8 cellular contexts compared by ENCODE assay signal in the genomic region with DNA sequence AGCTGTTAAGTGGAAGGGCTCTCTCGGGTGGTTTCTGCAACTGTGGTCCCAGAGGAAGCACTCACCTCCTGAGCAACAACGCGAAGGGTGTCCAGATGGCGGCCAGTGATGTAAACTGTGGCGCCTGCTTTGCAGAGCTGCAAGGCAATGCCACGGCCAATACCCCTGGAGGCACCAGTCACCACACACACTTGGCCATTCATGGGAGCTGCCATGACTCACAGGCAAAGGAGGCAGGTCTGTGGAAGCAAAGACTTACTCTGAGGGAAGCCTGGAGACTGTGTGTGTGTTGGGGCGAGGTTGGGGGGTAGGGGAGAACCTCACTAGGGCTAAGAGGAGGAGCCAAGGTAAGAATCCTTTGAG. TPM values are rescaled to one million over a fixed set of nuclear protein-coding genes. Genes with fewer than 3 reads are reported as not detected.
A peak's percentile ranks its signal among the peaks of the same experiment; 100 is the strongest.
DNase-seq lines count a peak whose midpoint lies in the region; ATAC-seq and TF ChIP-seq lines count a peak whose summit lies in the region.

No MANE protein-coding gene starts in this region.

- peak; percentile 5 for ATAC-seq in HG03175 (IDR thresholded peaks at IDR 0.05; ENCODE audit: unreplicated experiment)
- ATAC-seq in sciatic nerve: peak; percentile 16

- peaks cover 50% of the 10 kb centered on the region for H3K4me1 Mint-ChIP-seq in activated CD4-positive, alpha-beta memory T cell treated with anti-CD3 and anti-CD28 coated beads for 36 hours (ENCODE audit: low read depth)

- H3K9me3 Mint-ChIP-seq in activated CD4-positive, alpha-beta memory T cell treated with anti-CD3 and anti-CD28 coated beads for 36 hours: no peaks in the 10 kb centered on the region

- CTCF ChIA-PET in activated CD4-positive, alpha-beta memory T cell treated with anti-CD3 and anti-CD28 coated beads for 36 hours (lab: Charles Lee): interaction anchor here (1.0 to 7.3 kb wide), 11 partner anchors 9 to 204 kb away, joined by 3 to 224 read pairs (median 26); a partner anchor contains a TSS

- peak overlapping the region; percentile 90 for H3K4me3 Mint-ChIP-seq in activated CD4-positive, alpha-beta memory T cell treated with anti-CD3 and anti-CD28 coated beads for 36 hours

- peak overlapping the region; percentile 84 for H3K27ac Mint-ChIP-seq in activated CD4-positive, alpha-beta memory T cell treated with anti-CD3 and anti-CD28 coated beads for 36 hours

- intact Hi-C loops in activated CD4-positive, alpha-beta memory T cell treated with anti-CD3 and anti-CD28 coated beads for 36 hours (cut with micrococcal nuclease): loop anchor here (1.0 to 5.0 kb wide), 7 partner anchors 9 to 207 kb away; a partner anchor contains a TSS
- intact Hi-C loops in left ventricle myocardium inferior (cut with micrococcal nuclease) (no loop called here), sciatic nerve (cut with DNase I) (loop anchor here (5.0 kb wide), 1 partner anchor 57 kb away; a partner anchor contains a TSS)

- H3K4me1 ChIP-seq in left ventricle myocardium inferior: peaks cover 46% of the 10 kb centered on the region

- H3K36me3 Mint-ChIP-seq in activated CD4-positive, alpha-beta memory T cell treated with anti-CD3 and anti-CD28 coated beads for 36 hours: peaks cover 25% of the 10 kb centered on the region

- H3K36me3 ChIP-seq in left ventricle myocardium inferior: peaks cover 49% of the 10 kb centered on the region

- no peaks in the 10 kb centered on the region for H3K9me3 ChIP-seq in left ventricle myocardium inferior (replicated peaks)

- peak; percentile 88 for DNase-seq in DMS 273 (lab: John Stamatoyannopoulos, UW; ENCODE audit: unreplicated experiment)
- peak; percentile 41 for DNase-seq in activated CD4-positive, alpha-beta memory T cell treated with anti-CD3 and anti-CD28 coated beads for 36 hours
- no peak for DNase-seq in left ventricle myocardium inferior
- no peak for DNase-seq in sciatic nerve (ENCODE audit: low spot score)
- DNase-seq in SKM-1 (lab: John Stamatoyannopoulos, UW; ENCODE audit: unreplicated experiment): no peak
- DNase-seq in DMS79 treated with DMSO at 0.1 percent for 48 hours (lab: John Stamatoyannopoulos, UW): no peak
- no peak for DNase-seq in NCI-H446 treated with DMSO at 0.1 percent for 48 hours (lab: John Stamatoyannopoulos, UW)

- no peaks in the 10 kb centered on the region for H3K27me3 Mint-ChIP-seq in activated CD4-positive, alpha-beta memory T cell treated with anti-CD3 and anti-CD28 coated beads for 36 hours

- POLR2A ChIA-PET in activated CD4-positive, alpha-beta memory T cell treated with anti-CD3 and anti-CD28 coated beads for 36 hours (lab: Charles Lee): interaction anchor here (1.2 to 5.5 kb wide), 9 partner anchors 11 to 132 kb away, joined by 5 to 53 read pairs (median 9); a partner anchor contains a TSS

- H3K4me3 ChIP-seq in left ventricle myocardium inferior: peak overlapping the region; percentile 98

- H3K27me3 ChIP-seq in left ventricle myocardium inferior (ENCODE audit: low read depth): no peaks in the 10 kb centered on the region

- no peak for TF ChIP-seq CTCF in left ventricle myocardium inferior (IDR thresholded peaks at IDR 0.05; ENCODE audit: borderline replicate concordance)

- H3K27ac ChIP-seq in left ventricle myocardium inferior (replicated peaks): peak overlapping the region; percentile 85

RNA-seq across cellular contexts. Expression of a gene that starts 0.7 kb away (rescaled TPM):
- total RNA-seq in activated CD4-positive, alpha-beta memory T cell treated with anti-CD3 and anti-CD28 coated beads for 36 hours: 10 to 100 TPM; 14.7 to 14.9 TPM
- 6.9 TPM for total RNA-seq in left ventricle myocardium inferior
- total RNA-seq in sciatic nerve: 27.7 TPM

RNA-seq across cellular contexts. Expression of a gene that starts 0.8 kb away (rescaled TPM):
- 10 to 100 TPM; 30.7 to 30.9 TPM for total RNA-seq in activated CD4-positive, alpha-beta memory T cell treated with anti-CD3 and anti-CD28 coated beads for 36 hours
- 23.4 TPM for total RNA-seq in left ventricle myocardium inferior
- 21.4 TPM for total RNA-seq in sciatic nerve

RNA-seq across cellular contexts. Expression of a gene that starts 8.9 kb away (rescaled TPM):
- total RNA-seq in activated CD4-positive, alpha-beta memory T cell treated with anti-CD3 and anti-CD28 coated beads for 36 hours: 10 to 100 TPM; 22.6 to 25.8 TPM
- total RNA-seq in left ventricle myocardium inferior (3.1 TPM), sciatic nerve (17.3 TPM)

RNA-seq across cellular contexts. Expression of a gene that starts 11.1 kb away (rescaled TPM):
- total RNA-seq in activated CD4-positive, alpha-beta memory T cell treated with anti-CD3 and anti-CD28 coated beads for 36 hours: 1 to 10 TPM; 9.4 to 9.6 TPM
- total RNA-seq in left ventricle myocardium inferior (0.71 TPM), sciatic nerve (5.6 TPM)

RNA-seq across cellular contexts. Expression of a gene that starts 12.4 kb away (rescaled TPM):
- total RNA-seq in activated CD4-positive, alpha-beta memory T cell treated with anti-CD3 and anti-CD28 coated beads for 36 hours: 10 to 100 TPM; 15.4 to 16.7 TPM
- total RNA-seq in left ventricle myocardium inferior (1.8 TPM), sciatic nerve (6.7 TPM)

Comparison
In these comparisons a context has a peak if more than half of its experiments do, and no peak if none do; other contexts are left out.
1. DNase-seq: peak in DMS 273 (single experiment) and activated CD4-positive, alpha-beta memory T cell treated with anti-CD3 and anti-CD28 coated beads for 36 hours (single experiment); none in left ventricle myocardium inferior (single experiment), sciatic nerve (single experiment), SKM-1 (single experiment), DMS79 treated with DMSO at 0.1 percent for 48 hours (single experiment) and NCI-H446 treated with DMSO at 0.1 percent for 48 hours (single experiment).